ENCODE assay signal across 27 cellular contexts in the genomic region with DNA sequence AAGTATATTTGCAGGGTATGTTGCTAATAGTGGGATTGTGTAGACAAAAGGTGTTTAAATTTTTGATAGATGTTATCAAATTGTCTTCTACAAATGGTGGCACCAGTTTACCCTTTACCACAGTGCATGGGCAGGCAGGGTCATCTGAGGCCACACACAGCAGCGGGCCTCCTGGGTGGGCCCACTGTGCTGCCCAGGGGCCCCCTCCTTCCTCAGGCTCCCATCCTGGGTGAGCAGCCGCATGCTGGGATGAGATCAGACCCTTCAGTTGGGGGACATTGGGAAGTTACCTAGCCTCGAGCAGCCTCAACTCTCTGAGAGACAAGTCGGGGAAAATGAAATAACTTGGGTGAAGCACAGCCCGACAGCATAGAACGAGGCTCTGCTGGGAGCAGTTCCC. TPM values are rescaled to one million over a fixed set of nuclear protein-coding genes. Genes with fewer than 3 reads are reported as not detected.
"Had no signal": no experiment of that assay in that cellular context is flagged by ENCODE, and none has a peak within 500 bp of the region (broad histone marks: within the 10 kb centered on the region; RNA-seq: fewer than 3 reads in every experiment).

No MANE protein-coding gene starts in this region.

- H3K4me1 Mint-ChIP-seq: activated B cell treated with CpG ODN at 0.5 μM for 24 hours; activated naive CD4-positive, alpha-beta T cell treated with anti-CD3 and anti-CD28 coated beads, Interleukin-2, amount 50 U/mL, for 24 hours; activated naive CD8-positive, alpha-beta T cell treated with anti-CD3 and anti-CD28 coated beads for 36 hours; activated naive CD8-positive, alpha-beta T cell treated with anti-CD3 and anti-CD28 coated beads, Interleukin-2, amount 50 U/mL, for 24 hours had no signal

- ATAC-seq: activated CD4-positive, CD25-positive, alpha-beta regulatory T cell treated with anti-CD3 and anti-CD28 coated beads, Interleukin-2, amount 50 U/mL, for 24 hours; activated CD8-positive, alpha-beta T cell treated with anti-CD3 and anti-CD28 coated beads for 36 hours; activated naive CD8-positive, alpha-beta T cell treated with anti-CD3 and anti-CD28 coated beads, Interleukin-2, amount 50 U/mL, for 24 hours; body of pancreas; esophagus mucosa had no signal

- H3K4me1 ChIP-seq: adrenal gland had no signal

- H3K27ac ChIP-seq: adrenal gland, body of pancreas, colonic mucosa had no signal

- H3K9me3 ChIP-seq: adrenal gland, body of pancreas, colonic mucosa had no signal

- H3K27me3 ChIP-seq: adrenal gland, body of pancreas, colonic mucosa had no signal

- H3K27ac Mint-ChIP-seq: activated B cell treated with CpG ODN at 0.5 μM for 24 hours; activated CD8-positive, alpha-beta T cell treated with anti-CD3 and anti-CD28 coated beads for 36 hours; activated naive CD4-positive, alpha-beta T cell treated with anti-CD3 and anti-CD28 coated beads for 36 hours; activated naive CD4-positive, alpha-beta T cell treated with anti-CD3 and anti-CD28 coated beads, Interleukin-2, amount 50 U/mL, for 24 hours; activated naive CD8-positive, alpha-beta T cell treated with anti-CD3 and anti-CD28 coated beads for 36 hours; activated naive CD8-positive, alpha-beta T cell treated with anti-CD3 and anti-CD28 coated beads, Interleukin-2, amount 50 U/mL, for 24 hours; activated T-helper 1 cell treated with anti-CD3 and anti-CD28 coated beads, Interleukin-12 subunit alpha, Interleukin-12 subunit beta, Interleukin-2, Interleukin-4 antibody, amounts not matched to agents 30 ng/mL and 10 ng/mL and 1 ng/mL, durations not matched to agents 14 hours and 24 hours and 36 hours; activated T-helper 2 cell treated with anti-CD3 and anti-CD28 coated beads, Interferon-gamma antibody, Interleukin-2, Interleukin-4, amounts not matched to agents 10 μg/mL and 5 μg/mL and 100 μg/mL, durations not matched to agents 14 hours and 24 hours and 36 hours; endodermal cell had no signal

- H3K4me3 ChIP-seq: adrenal gland, body of pancreas, colonic mucosa had no signal

- DNase-seq: activated B cell treated with CpG ODN at 0.5 μM for 24 hours; activated CD4-positive, alpha-beta T cell treated with anti-CD3 and anti-CD28 coated beads for 48 hours; activated CD4-positive, alpha-beta T cell treated with anti-CD3 and anti-CD28 coated beads, Interleukin-2, amount 50 U/mL, for 1 hour; activated CD4-positive, alpha-beta T cell treated with anti-CD3 and anti-CD28 coated beads, Interleukin-2, amount 50 U/mL, for 48 hours; activated CD8-positive, alpha-beta memory T cell treated with anti-CD3 and anti-CD28 coated beads for 24 hours; activated CD8-positive, alpha-beta T cell treated with anti-CD3 and anti-CD28 coated beads for 36 hours; activated effector memory CD4-positive, alpha-beta T cell treated with anti-CD3 and anti-CD28 coated beads, Interleukin-2, amount 50 U/mL, for 16 hours; activated naive CD4-positive, alpha-beta T cell treated with anti-CD3 and anti-CD28 coated beads for 36 hours; activated naive CD8-positive, alpha-beta T cell treated with anti-CD3 and anti-CD28 coated beads for 36 hours; activated naive CD8-positive, alpha-beta T cell treated with anti-CD3 and anti-CD28 coated beads, Interleukin-2, amount 50 U/mL, for 24 hours; adrenal gland; amygdala; aorta; central memory CD4-positive, alpha-beta T cell; cerebellar nuclear complex; colonic mucosa; effector CD8-positive, alpha-beta T cell; endodermal cell; foreskin fibroblast; T-helper 2 cell had no signal

- H3K36me3 Mint-ChIP-seq: activated naive CD4-positive, alpha-beta T cell treated with anti-CD3 and anti-CD28 coated beads, Interleukin-2, amount 50 U/mL, for 24 hours; activated naive CD8-positive, alpha-beta T cell treated with anti-CD3 and anti-CD28 coated beads for 36 hours had no signal

- H3K4me3 Mint-ChIP-seq: activated B cell treated with CpG ODN at 0.5 μM for 24 hours; activated CD8-positive, alpha-beta T cell treated with anti-CD3 and anti-CD28 coated beads for 36 hours; activated naive CD4-positive, alpha-beta T cell treated with anti-CD3 and anti-CD28 coated beads for 36 hours; activated naive CD4-positive, alpha-beta T cell treated with anti-CD3 and anti-CD28 coated beads, Interleukin-2, amount 50 U/mL, for 24 hours; activated naive CD8-positive, alpha-beta T cell treated with anti-CD3 and anti-CD28 coated beads for 36 hours; activated naive CD8-positive, alpha-beta T cell treated with anti-CD3 and anti-CD28 coated beads, Interleukin-2, amount 50 U/mL, for 24 hours; activated T-helper 1 cell treated with anti-CD3 and anti-CD28 coated beads, Interleukin-12 subunit alpha, Interleukin-12 subunit beta, Interleukin-2, Interleukin-4 antibody, amounts not matched to agents 30 ng/mL and 10 ng/mL and 1 ng/mL, durations not matched to agents 14 hours and 24 hours and 36 hours; endodermal cell had no signal

- H3K36me3 ChIP-seq: adrenal gland, colonic mucosa had no signal

- H3K9me3 Mint-ChIP-seq: activated B cell treated with CpG ODN at 0.5 μM for 24 hours; activated CD8-positive, alpha-beta T cell treated with anti-CD3 and anti-CD28 coated beads for 36 hours; activated naive CD4-positive, alpha-beta T cell treated with anti-CD3 and anti-CD28 coated beads for 36 hours; activated naive CD4-positive, alpha-beta T cell treated with anti-CD3 and anti-CD28 coated beads, Interleukin-2, amount 50 U/mL, for 24 hours; activated naive CD8-positive, alpha-beta T cell treated with anti-CD3 and anti-CD28 coated beads for 36 hours; activated naive CD8-positive, alpha-beta T cell treated with anti-CD3 and anti-CD28 coated beads, Interleukin-2, amount 50 U/mL, for 24 hours; activated T-helper 1 cell treated with anti-CD3 and anti-CD28 coated beads, Interleukin-12 subunit alpha, Interleukin-12 subunit beta, Interleukin-2, Interleukin-4 antibody, amounts not matched to agents 30 ng/mL and 10 ng/mL and 1 ng/mL, durations not matched to agents 14 hours and 24 hours and 36 hours; activated T-helper 2 cell treated with anti-CD3 and anti-CD28 coated beads, Interferon-gamma antibody, Interleukin-2, Interleukin-4, amounts not matched to agents 10 μg/mL and 5 μg/mL and 100 μg/mL, durations not matched to agents 14 hours and 24 hours and 36 hours; endodermal cell had no signal

RNA-seq across cellular contexts. Expression of a gene that starts 9.7 kb away (rescaled TPM):
- total RNA-seq: epithelial cell of proximal tubule had no signal
